ENCODE assay signal across 2 cellular contexts in the genomic region with DNA sequence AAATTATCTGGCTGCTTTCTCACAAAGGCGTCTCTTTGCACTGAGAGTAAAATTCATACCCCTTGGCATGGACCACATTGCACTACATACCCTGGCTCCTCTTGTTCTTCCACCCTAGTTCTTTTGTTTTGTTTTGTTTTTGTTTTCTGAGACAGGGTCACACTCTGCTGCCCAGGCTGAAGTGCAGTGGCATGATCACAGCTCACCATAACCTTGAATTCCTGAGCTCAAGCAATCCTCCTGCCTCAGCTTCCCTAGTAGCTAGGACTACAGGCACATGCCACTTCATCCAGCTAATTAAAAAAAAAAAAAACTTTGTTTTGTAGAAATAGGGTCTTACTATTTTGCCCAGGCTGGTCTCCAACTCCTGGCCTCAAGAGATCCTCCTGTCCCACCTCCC.
TF ChIP-seq lines count a peak whose summit lies in the region.

No MANE protein-coding gene starts in this region.

TF ChIP-seq in A549, 52 proteins besides CTCF, POLR2A, EP300 and RAD21 (continued from another document):
- TF ChIP-seq, protein P1, sequence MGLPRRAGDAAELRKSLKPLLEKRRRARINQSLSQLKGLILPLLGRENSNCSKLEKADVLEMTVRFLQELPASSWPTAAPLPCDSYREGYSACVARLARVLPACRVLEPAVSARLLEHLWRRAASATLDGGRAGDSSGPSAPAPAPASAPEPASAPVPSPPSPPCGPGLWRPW (IDR thresholded peaks at IDR 0.05), result no peak

TF ChIP-seq in GM23338, 12 proteins besides CTCF, POLR2A, EP300 and RAD21 (continued from another document):
- TF ChIP-seq, protein P2, sequence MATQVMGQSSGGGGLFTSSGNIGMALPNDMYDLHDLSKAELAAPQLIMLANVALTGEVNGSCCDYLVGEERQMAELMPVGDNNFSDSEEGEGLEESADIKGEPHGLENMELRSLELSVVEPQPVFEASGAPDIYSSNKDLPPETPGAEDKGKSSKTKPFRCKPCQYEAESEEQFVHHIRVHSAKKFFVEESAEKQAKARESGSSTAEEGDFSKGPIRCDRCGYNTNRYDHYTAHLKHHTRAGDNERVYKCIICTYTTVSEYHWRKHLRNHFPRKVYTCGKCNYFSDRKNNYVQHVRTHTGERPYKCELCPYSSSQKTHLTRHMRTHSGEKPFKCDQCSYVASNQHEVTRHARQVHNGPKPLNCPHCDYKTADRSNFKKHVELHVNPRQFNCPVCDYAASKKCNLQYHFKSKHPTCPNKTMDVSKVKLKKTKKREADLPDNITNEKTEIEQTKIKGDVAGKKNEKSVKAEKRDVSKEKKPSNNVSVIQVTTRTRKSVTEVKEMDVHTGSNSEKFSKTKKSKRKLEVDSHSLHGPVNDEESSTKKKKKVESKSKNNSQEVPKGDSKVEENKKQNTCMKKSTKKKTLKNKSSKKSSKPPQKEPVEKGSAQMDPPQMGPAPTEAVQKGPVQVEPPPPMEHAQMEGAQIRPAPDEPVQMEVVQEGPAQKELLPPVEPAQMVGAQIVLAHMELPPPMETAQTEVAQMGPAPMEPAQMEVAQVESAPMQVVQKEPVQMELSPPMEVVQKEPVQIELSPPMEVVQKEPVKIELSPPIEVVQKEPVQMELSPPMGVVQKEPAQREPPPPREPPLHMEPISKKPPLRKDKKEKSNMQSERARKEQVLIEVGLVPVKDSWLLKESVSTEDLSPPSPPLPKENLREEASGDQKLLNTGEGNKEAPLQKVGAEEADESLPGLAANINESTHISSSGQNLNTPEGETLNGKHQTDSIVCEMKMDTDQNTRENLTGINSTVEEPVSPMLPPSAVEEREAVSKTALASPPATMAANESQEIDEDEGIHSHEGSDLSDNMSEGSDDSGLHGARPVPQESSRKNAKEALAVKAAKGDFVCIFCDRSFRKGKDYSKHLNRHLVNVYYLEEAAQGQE (IDR thresholded peaks at IDR 0.05; ENCODE audit: unreplicated experiment), result no peak
- TF ChIP-seq STAT1 (IDR thresholded peaks at IDR 0.05; ENCODE audit: unreplicated experiment), result no peak
- no peak for TF ChIP-seq CREB1 (CRISPR knock-in tag; IDR thresholded peaks at IDR 0.05; ENCODE audit: low read depth)
- TF ChIP-seq, protein P3, sequence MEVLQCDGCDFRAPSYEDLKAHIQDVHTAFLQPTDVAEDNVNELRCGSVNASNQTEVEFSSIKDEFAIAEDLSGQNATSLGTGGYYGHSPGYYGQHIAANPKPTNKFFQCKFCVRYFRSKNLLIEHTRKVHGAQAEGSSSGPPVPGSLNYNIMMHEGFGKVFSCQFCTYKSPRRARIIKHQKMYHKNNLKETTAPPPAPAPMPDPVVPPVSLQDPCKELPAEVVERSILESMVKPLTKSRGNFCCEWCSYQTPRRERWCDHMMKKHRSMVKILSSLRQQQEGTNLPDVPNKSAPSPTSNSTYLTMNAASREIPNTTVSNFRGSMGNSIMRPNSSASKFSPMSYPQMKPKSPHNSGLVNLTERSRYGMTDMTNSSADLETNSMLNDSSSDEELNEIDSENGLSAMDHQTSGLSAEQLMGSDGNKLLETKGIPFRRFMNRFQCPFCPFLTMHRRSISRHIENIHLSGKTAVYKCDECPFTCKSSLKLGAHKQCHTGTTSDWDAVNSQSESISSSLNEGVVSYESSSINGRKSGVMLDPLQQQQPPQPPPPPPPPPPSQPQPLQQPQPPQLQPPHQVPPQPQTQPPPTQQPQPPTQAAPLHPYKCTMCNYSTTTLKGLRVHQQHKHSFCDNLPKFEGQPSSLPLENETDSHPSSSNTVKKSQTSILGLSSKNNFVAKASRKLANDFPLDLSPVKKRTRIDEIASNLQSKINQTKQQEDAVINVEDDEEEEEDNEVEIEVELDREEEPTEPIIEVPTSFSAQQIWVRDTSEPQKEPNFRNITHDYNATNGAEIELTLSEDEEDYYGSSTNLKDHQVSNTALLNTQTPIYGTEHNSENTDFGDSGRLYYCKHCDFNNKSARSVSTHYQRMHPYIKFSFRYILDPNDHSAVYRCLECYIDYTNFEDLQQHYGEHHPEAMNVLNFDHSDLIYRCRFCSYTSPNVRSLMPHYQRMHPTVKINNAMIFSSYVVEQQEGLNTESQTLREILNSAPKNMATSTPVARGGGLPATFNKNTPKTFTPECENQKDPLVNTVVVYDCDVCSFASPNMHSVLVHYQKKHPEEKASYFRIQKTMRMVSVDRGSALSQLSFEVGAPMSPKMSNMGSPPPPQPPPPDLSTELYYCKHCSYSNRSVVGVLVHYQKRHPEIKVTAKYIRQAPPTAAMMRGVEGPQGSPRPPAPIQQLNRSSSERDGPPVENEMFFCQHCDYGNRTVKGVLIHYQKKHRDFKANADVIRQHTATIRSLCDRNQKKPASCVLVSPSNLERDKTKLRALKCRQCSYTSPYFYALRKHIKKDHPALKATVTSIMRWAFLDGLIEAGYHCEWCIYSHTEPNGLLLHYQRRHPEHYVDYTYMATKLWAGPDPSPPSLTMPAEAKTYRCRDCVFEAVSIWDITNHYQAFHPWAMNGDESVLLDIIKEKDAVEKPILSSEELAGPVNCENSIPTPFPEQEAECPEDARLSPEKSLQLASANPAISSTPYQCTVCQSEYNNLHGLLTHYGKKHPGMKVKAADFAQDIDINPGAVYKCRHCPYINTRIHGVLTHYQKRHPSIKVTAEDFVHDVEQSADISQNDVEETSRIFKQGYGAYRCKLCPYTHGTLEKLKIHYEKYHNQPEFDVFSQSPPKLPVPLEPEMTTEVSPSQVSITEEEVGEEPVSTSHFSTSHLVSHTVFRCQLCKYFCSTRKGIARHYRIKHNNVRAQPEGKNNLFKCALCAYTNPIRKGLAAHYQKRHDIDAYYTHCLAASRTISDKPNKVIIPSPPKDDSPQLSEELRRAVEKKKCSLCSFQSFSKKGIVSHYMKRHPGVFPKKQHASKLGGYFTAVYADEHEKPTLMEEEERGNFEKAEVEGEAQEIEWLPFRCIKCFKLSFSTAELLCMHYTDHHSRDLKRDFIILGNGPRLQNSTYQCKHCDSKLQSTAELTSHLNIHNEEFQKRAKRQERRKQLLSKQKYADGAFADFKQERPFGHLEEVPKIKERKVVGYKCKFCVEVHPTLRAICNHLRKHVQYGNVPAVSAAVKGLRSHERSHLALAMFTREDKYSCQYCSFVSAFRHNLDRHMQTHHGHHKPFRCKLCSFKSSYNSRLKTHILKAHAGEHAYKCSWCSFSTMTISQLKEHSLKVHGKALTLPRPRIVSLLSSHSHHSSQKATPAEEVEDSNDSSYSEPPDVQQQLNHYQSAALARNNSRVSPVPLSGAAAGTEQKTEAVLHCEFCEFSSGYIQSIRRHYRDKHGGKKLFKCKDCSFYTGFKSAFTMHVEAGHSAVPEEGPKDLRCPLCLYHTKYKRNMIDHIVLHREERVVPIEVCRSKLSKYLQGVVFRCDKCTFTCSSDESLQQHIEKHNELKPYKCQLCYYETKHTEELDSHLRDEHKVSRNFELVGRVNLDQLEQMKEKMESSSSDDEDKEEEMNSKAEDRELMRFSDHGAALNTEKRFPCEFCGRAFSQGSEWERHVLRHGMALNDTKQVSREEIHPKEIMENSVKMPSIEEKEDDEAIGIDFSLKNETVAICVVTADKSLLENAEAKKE (CRISPR knock-in tag; IDR thresholded peaks at IDR 0.05), result no peak
- no peak for TF ChIP-seq ZNF114 (CRISPR knock-in tag; IDR thresholded peaks at IDR 0.05)
- no peak for TF ChIP-seq JUNB (IDR thresholded peaks at IDR 0.05; ENCODE audit: unreplicated experiment)
- TF ChIP-seq EZH2 (IDR thresholded peaks at IDR 0.05; ENCODE audit: low read depth, unreplicated experiment), result no peak
